8 cellular contexts compared by ENCODE assay signal in the genomic region with DNA sequence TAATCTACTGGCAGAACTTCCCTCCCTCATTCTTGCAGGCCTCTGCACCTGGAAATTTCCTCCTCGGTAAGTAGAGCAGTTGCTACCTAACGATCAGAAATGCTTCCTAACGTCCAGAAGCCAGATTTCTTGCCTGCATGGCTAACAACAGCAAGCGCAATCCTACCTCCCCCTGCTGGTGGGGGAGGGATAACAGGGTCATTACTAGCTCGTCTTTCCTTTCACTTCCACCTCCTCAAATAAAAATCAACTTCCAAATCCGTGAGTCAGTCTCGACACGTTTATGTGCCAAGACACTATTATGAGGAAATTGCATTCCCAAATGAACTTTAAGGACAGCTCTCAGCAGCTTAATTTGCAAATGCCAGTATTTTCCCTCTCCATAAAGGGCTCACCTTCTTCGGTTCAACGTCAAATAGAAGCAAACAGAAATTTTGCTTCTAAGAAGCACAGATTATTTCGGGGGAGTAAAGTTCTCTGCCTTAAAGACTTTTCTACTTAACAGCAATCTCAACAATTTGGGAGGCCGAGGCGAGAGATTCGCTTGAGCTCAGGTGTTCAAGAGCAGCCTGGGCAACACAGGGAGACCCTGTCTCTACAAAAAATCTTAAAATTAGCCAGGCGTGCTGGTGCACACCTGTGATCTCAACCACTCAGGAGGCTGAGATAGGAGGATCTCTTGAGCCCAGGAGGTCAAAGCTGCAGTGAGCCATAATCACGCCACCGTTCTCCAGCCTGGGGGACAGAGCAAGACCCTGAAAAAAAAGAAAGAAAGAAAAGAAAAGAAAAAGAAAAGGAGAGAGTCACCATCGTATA.
A peak's percentile ranks its signal among the peaks of the same experiment; 100 is the strongest.
DNase-seq lines count a peak whose midpoint lies in the region; ATAC-seq and TF ChIP-seq lines count a peak whose summit lies in the region.

No MANE protein-coding gene starts in this region.

- no peak overlapping the region for H3K27ac Mint-ChIP-seq in activated T-helper 2 cell treated with anti-CD3 and anti-CD28 coated beads, Interferon-gamma antibody, Interleukin-2, Interleukin-4, amounts not matched to agents 10 μg/mL and 5 μg/mL and 100 μg/mL, durations not matched to agents 14 hours and 24 hours and 36 hours

- H3K4me2 ChIP-seq in HCT116 (ENCODE audit: low read length): peak overlapping the region; percentile 66

- BruUV-seq in HCT116 (replicated peaks; lab: Mats Ljungman, UMichigan): no TSS peak

- DNase-seq in EH (ENCODE audit: low read depth) (peak; percentile 20), HCT116 (ENCODE audit: low read depth, low spot score) (peak; percentile 58), NCI-H460 (ENCODE audit: extremely low read depth, low read depth) (peak; percentile 57), iPS-NIHi11 (ENCODE audit: low spot score) (peak; percentile 52)
- DNase-seq in activated T-helper 2 cell treated with anti-CD3 and anti-CD28 coated beads, Interferon-gamma antibody, Interleukin-2, Interleukin-4, amounts not matched to agents 10 μg/mL and 5 μg/mL and 100 μg/mL, durations not matched to agents 14 hours and 24 hours and 36 hours (ENCODE audit: low spot score): no peak
- peak; percentile 2 for DNase-seq in stimulated activated CD8-positive, alpha-beta memory T cell treated with anti-CD3 and anti-CD28 coated beads, Interleukin-7, amount 100 ng/mL, for 24 hours (ENCODE audit: low read depth)

- no peaks in the 10 kb centered on the region for H3K9me2 ChIP-seq in HCT116 (ENCODE audit: insufficient read depth)

- RAD21 ChIA-PET in HCT116 (lab: Charles Lee; ENCODE audit: low non-redundant PET in 1 of 2, low total read pairs in 2 of 2, uncharacterized antibody in 2 of 2, unreplicated experiment in 2 of 2): no interaction called here

- TF ChIP-seq RAD21 in HCT116 (IDR thresholded peaks at IDR 0.05; ENCODE audit: low read depth): peak; percentile 59

- no peaks in the 10 kb centered on the region for H3K9me3 ChIP-seq in HCT116 (ENCODE audit: control insufficient read depth in 1 of 2, insufficient read depth in 1 of 2, low read depth in 1 of 2, low read length in 2 of 2)

- no peaks in the 10 kb centered on the region for H3K79me2 ChIP-seq in HCT116 (ENCODE audit: insufficient read depth, low read length)

- TF ChIP-seq CTCF in 22Rv1 (IDR thresholded peaks at IDR 0.05) (peak; percentile 90), HCT116 (IDR thresholded peaks at IDR 0.05 in 2 of 3, conservative IDR thresholded peaks at IDR 0.05 in 1 of 3; ENCODE audit: borderline replicate concordance in 1 of 3, insufficient read depth in 1 of 3, low read depth in 2 of 3, low read length in 2 of 3) (peak; percentile 38 to 96 (median 86); a peak in 5 of 6 replicates)

- no peaks in the 10 kb centered on the region for H4K20me1 ChIP-seq in HCT116 (ENCODE audit: insufficient read depth)

- H3K4me3 ChIP-seq in HCT116 (replicated peaks in 1 of 2; ENCODE audit: low read depth in 1 of 2, low read length in 2 of 2): peak overlapping the region in 1 of 2 experiments; percentile 39; a peak in 3 of 4 replicates

- no peaks in the 10 kb centered on the region for H3K36me3 Mint-ChIP-seq in activated T-helper 2 cell treated with anti-CD3 and anti-CD28 coated beads, Interferon-gamma antibody, Interleukin-2, Interleukin-4, amounts not matched to agents 10 μg/mL and 5 μg/mL and 100 μg/mL, durations not matched to agents 14 hours and 24 hours and 36 hours (ENCODE audit: low read depth)

- H3K4me3 Mint-ChIP-seq in activated T-helper 2 cell treated with anti-CD3 and anti-CD28 coated beads, Interferon-gamma antibody, Interleukin-2, Interleukin-4, amounts not matched to agents 10 μg/mL and 5 μg/mL and 100 μg/mL, durations not matched to agents 14 hours and 24 hours and 36 hours (ENCODE audit: low read depth): peak overlapping the region; percentile 49

- ATAC-seq in HCT116 (peak; percentile 94), HG02852 (IDR thresholded peaks at IDR 0.05; ENCODE audit: unreplicated experiment) (no peak)

- H3K36me3 ChIP-seq in HCT116 (ENCODE audit: control insufficient read depth in 1 of 2, insufficient read depth in 2 of 2, low read length in 2 of 2): no peaks in the 10 kb centered on the region

- peak overlapping the region; percentile 95 for H2AFZ ChIP-seq in HCT116 (ENCODE audit: low read depth, low read length, poor library complexity, severe bottlenecking)

- H3K4me1 Mint-ChIP-seq in activated T-helper 2 cell treated with anti-CD3 and anti-CD28 coated beads, Interferon-gamma antibody, Interleukin-2, Interleukin-4, amounts not matched to agents 10 μg/mL and 5 μg/mL and 100 μg/mL, durations not matched to agents 14 hours and 24 hours and 36 hours (ENCODE audit: low read depth): peaks cover 4% of the 10 kb centered on the region

- no peaks in the 10 kb centered on the region for H3K9me3 Mint-ChIP-seq in activated T-helper 2 cell treated with anti-CD3 and anti-CD28 coated beads, Interferon-gamma antibody, Interleukin-2, Interleukin-4, amounts not matched to agents 10 μg/mL and 5 μg/mL and 100 μg/mL, durations not matched to agents 14 hours and 24 hours and 36 hours

- no peak overlapping the region for H3K9ac ChIP-seq in HCT116 (ENCODE audit: low read length)

- H3K4me1 ChIP-seq in HCT116 (ENCODE audit: control insufficient read depth in 1 of 2, insufficient read depth in 2 of 2, low read length in 2 of 2): peaks cover 3 to 8% of the 10 kb centered on the region in 2 experiments; a peak in 2 of 4 replicates

- CTCF ChIA-PET in HCT116 (lab: Charles Lee): interaction anchor here (0.6 to 2.2 kb wide), 14 partner anchors 8 to 229 kb away, joined by 3 to 13 read pairs (median 4); no protein-coding TSS in a partner anchor

- no peak for TF ChIP-seq POLR2A in HCT116 (IDR thresholded peaks at IDR 0.05; ENCODE audit: borderline replicate concordance, extremely low read depth, insufficient read depth, insufficient read length)

- H3K27me3 Mint-ChIP-seq in activated T-helper 2 cell treated with anti-CD3 and anti-CD28 coated beads, Interferon-gamma antibody, Interleukin-2, Interleukin-4, amounts not matched to agents 10 μg/mL and 5 μg/mL and 100 μg/mL, durations not matched to agents 14 hours and 24 hours and 36 hours (ENCODE audit: low read depth): no peaks in the 10 kb centered on the region

- POLR2A ChIA-PET in HCT116 (lab: Charles Lee): no interaction called here

- H3K27ac ChIP-seq in 22Rv1: no peak overlapping the region; the same call in 1 of the 2 replicates
- no peak overlapping the region for H3K27ac ChIP-seq in HCT116 (ENCODE audit: low read depth, low read length)

- H3K27me3 ChIP-seq in HCT116 (ENCODE audit: insufficient read depth, low read length): no peaks in the 10 kb centered on the region

- intact Hi-C loops in HCT116 (cut with micrococcal nuclease): no loop called here
- intact Hi-C loops in activated T-helper 2 cell treated with anti-CD3 and anti-CD28 coated beads, Interferon-gamma antibody, Interleukin-2, Interleukin-4, amounts not matched to agents 10 μg/mL and 5 μg/mL and 100 μg/mL, durations not matched to agents 14 hours and 24 hours and 36 hours (cut with micrococcal nuclease): no loop called here

TF ChIP-seq in HCT116, 20 proteins besides CTCF, POLR2A, EP300 and RAD21:
- TF ChIP-seq ZFX (IDR thresholded peaks at IDR 0.05) (no peak), ATF3 (IDR thresholded peaks at IDR 0.05) (no peak)
TF ChIP-seq in HCT116: peak in this region for 0.
